Comparison of ENCODE assay signal across 12 cellular contexts in the genomic region with DNA sequence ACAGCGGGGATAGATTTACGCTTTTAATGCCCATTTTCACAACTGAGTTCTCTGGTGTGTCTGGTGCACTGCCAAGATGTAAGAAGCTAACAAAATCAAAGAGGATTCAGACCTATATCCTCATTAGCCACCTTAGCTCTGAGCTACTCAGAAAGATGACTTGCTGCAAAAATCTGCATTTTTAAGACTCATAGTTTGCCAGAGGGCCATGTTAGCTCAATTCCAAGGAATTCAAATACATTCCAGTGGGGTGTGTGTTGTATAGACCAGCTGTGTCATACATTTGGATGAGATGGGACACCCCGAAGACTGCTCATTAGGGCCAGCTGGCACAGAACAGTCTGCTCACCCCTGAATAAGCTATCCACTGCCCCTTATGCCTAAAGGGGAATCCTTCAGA. TPM values are rescaled to one million over a fixed set of nuclear protein-coding genes. Genes with fewer than 3 reads are reported as not detected.
DNase-seq lines count a peak whose midpoint lies in the region; ATAC-seq and TF ChIP-seq lines count a peak whose summit lies in the region.
"Had no signal": no experiment of that assay in that cellular context is flagged by ENCODE, and none has a peak within 500 bp of the region (broad histone marks: within the 10 kb centered on the region; RNA-seq: fewer than 3 reads in every experiment).

No MANE protein-coding gene starts in this region.

- H3K27ac ChIP-seq in transverse colon: peak overlapping the region; percentile 23 to 73 (median 70)
- H3K27ac ChIP-seq: C4-2B had no signal

- peak overlapping the region; percentile 99 for H3K27ac Mint-ChIP-seq in activated T-cell treated with anti-CD3 and anti-CD28 coated beads, Interleukin-2, amount 50 U/mL, for 72 hours
- peak overlapping the region; percentile 74 for H3K27ac Mint-ChIP-seq in activated T-helper 1 cell treated with anti-CD3 and anti-CD28 coated beads, Interleukin-12 subunit alpha, Interleukin-12 subunit beta, Interleukin-2, Interleukin-4 antibody, amounts not matched to agents 30 ng/mL and 10 ng/mL and 1 ng/mL, durations not matched to agents 14 hours and 24 hours and 36 hours

- no peaks in the 10 kb centered on the region for H3K9me3 Mint-ChIP-seq in activated T-cell treated with anti-CD3 and anti-CD28 coated beads, Interleukin-2, amount 50 U/mL, for 72 hours
- no peaks in the 10 kb centered on the region for H3K9me3 Mint-ChIP-seq in activated T-cell treated with anti-CD3 and anti-CD28 coated beads, Interleukin-2, amount 50 U/mL, for 4 hours
- no peaks in the 10 kb centered on the region for H3K9me3 Mint-ChIP-seq in activated T-helper 1 cell treated with anti-CD3 and anti-CD28 coated beads, Interleukin-12 subunit alpha, Interleukin-12 subunit beta, Interleukin-2, Interleukin-4 antibody, amounts not matched to agents 30 ng/mL and 10 ng/mL and 1 ng/mL, durations not matched to agents 14 hours and 24 hours and 36 hours

- ATAC-seq in activated T-cell treated with anti-CD3 and anti-CD28 coated beads, Interleukin-2, amount 50 U/mL, for 72 hours (replicated peaks in 1 of 2): no peak
- no peak for ATAC-seq in activated T-cell treated with anti-CD3 and anti-CD28 coated beads, Interleukin-2, amount 50 U/mL, for 4 hours
- ATAC-seq in HG03097 (IDR thresholded peaks at IDR 0.05; ENCODE audit: low FRiP score, unreplicated experiment): no peak
- ATAC-seq in GM21423 (IDR thresholded peaks at IDR 0.05; ENCODE audit: unreplicated experiment): no peak
- ATAC-seq: HCT116 had no signal

- WGBS in transverse colon (ENCODE audit: low coverage in 1 of 2), 2 donors: 50 to 72% methylated on average over 2 to 3 of the region's 3 CpGs

- no peak for TF ChIP-seq EP300 in transverse colon (IDR thresholded peaks at IDR 0.05; ENCODE audit: low read depth)

- H3K4me3 ChIP-seq in foreskin fibroblast (ENCODE audit: low read depth in 1 of 2, low read length in 2 of 2) (no peak overlapping the region), transverse colon (no peak overlapping the region)
- H3K4me3 ChIP-seq: ascending aorta had no signal

- peaks cover 9 to 61% (median 33%) of the 10 kb centered on the region in 4 donors for H3K4me1 ChIP-seq in transverse colon
- H3K4me1 ChIP-seq: ascending aorta had no signal

- peaks cover 0 to 27% (median 10%) of the 10 kb centered on the region in 4 donors for H3K36me3 ChIP-seq in transverse colon

- intact Hi-C loops in activated T-helper 1 cell treated with anti-CD3 and anti-CD28 coated beads, Interleukin-12 subunit alpha, Interleukin-12 subunit beta, Interleukin-2, Interleukin-4 antibody, amounts not matched to agents 30 ng/mL and 10 ng/mL and 1 ng/mL, durations not matched to agents 14 hours and 24 hours and 36 hours (cut with micrococcal nuclease): no loop called here
- intact Hi-C loops in transverse colon (cut with DNase I; ENCODE audit: low total_unique reads): no loop called here

- H3K4me3 Mint-ChIP-seq in activated T-cell treated with anti-CD3 and anti-CD28 coated beads, Interleukin-2, amount 50 U/mL, for 72 hours: peak overlapping the region in 1 of 2 donors; percentile 15
- H3K4me3 Mint-ChIP-seq in activated T-cell treated with anti-CD3 and anti-CD28 coated beads, Interleukin-2, amount 50 U/mL, for 4 hours: no peak overlapping the region
- no peak overlapping the region for H3K4me3 Mint-ChIP-seq in activated T-helper 1 cell treated with anti-CD3 and anti-CD28 coated beads, Interleukin-12 subunit alpha, Interleukin-12 subunit beta, Interleukin-2, Interleukin-4 antibody, amounts not matched to agents 30 ng/mL and 10 ng/mL and 1 ng/mL, durations not matched to agents 14 hours and 24 hours and 36 hours

- TF ChIP-seq POLR2A in transverse colon (IDR thresholded peaks at IDR 0.05): no peak

- H3K4me1 Mint-ChIP-seq in activated T-cell treated with anti-CD3 and anti-CD28 coated beads, Interleukin-2, amount 50 U/mL, for 72 hours (ENCODE audit: low read depth): peaks cover 93% of the 10 kb centered on the region
- peaks cover 95% of the 10 kb centered on the region for H3K4me1 Mint-ChIP-seq in activated T-cell treated with anti-CD3 and anti-CD28 coated beads, Interleukin-2, amount 50 U/mL, for 4 hours (ENCODE audit: low read depth)
- peaks cover 100% of the 10 kb centered on the region for H3K4me1 Mint-ChIP-seq in activated T-helper 1 cell treated with anti-CD3 and anti-CD28 coated beads, Interleukin-12 subunit alpha, Interleukin-12 subunit beta, Interleukin-2, Interleukin-4 antibody, amounts not matched to agents 30 ng/mL and 10 ng/mL and 1 ng/mL, durations not matched to agents 14 hours and 24 hours and 36 hours (ENCODE audit: low read depth)

- H3K27me3 ChIP-seq in transverse colon: no peaks in the 10 kb centered on the region
- H3K27me3 ChIP-seq: ascending aorta had no signal

- H3K36me3 Mint-ChIP-seq in activated T-cell treated with anti-CD3 and anti-CD28 coated beads, Interleukin-2, amount 50 U/mL, for 72 hours (ENCODE audit: insufficient read depth in 2 of 2): peaks cover 39 to 76% of the 10 kb centered on the region in 2 donors
- peaks cover 94% of the 10 kb centered on the region for H3K36me3 Mint-ChIP-seq in activated T-cell treated with anti-CD3 and anti-CD28 coated beads, Interleukin-2, amount 50 U/mL, for 4 hours (ENCODE audit: insufficient read depth)
- H3K36me3 Mint-ChIP-seq in activated T-helper 1 cell treated with anti-CD3 and anti-CD28 coated beads, Interleukin-12 subunit alpha, Interleukin-12 subunit beta, Interleukin-2, Interleukin-4 antibody, amounts not matched to agents 30 ng/mL and 10 ng/mL and 1 ng/mL, durations not matched to agents 14 hours and 24 hours and 36 hours (ENCODE audit: low read depth): peaks cover 91% of the 10 kb centered on the region

- TF ChIP-seq CTCF in foreskin fibroblast (IDR thresholded peaks at IDR 0.05; ENCODE audit: low read depth, low read length): no peak
- TF ChIP-seq CTCF in transverse colon (IDR thresholded peaks at IDR 0.05): no peak

- DNase-seq in activated T-cell treated with anti-CD3 and anti-CD28 coated beads, Interleukin-2, amount 50 U/mL, for 72 hours: no peak
- DNase-seq in activated T-cell treated with anti-CD3 and anti-CD28 coated beads, Interleukin-2, amount 50 U/mL, for 4 hours: no peak
- DNase-seq in activated T-helper 1 cell treated with anti-CD3 and anti-CD28 coated beads, Interleukin-12 subunit alpha, Interleukin-12 subunit beta, Interleukin-2, Interleukin-4 antibody, amounts not matched to agents 30 ng/mL and 10 ng/mL and 1 ng/mL, durations not matched to agents 14 hours and 24 hours and 36 hours (ENCODE audit: low spot score): no peak
- peak; percentile 79 to 88 for DNase-seq in foreskin fibroblast
- DNase-seq in transverse colon: no peak
- DNase-seq in UCSD-AML1 (lab: John Stamatoyannopoulos, UW; ENCODE audit: unreplicated experiment): no peak
- DNase-seq: NCI-H748 treated with DMSO at 0.1 percent for 48 hours had no signal

- H3K9me3 ChIP-seq in transverse colon: no peaks in the 10 kb centered on the region
- H3K9me3 ChIP-seq: ascending aorta had no signal

- in situ Hi-C loops in transverse colon (cut with MboI; ENCODE audit: low pct_ligation_motif_present in 1 of 4, low pct_unique_long_range_greater_than_20kb in 1 of 4, low sequenced_read_pairs in 3 of 4): no loop called here

- H3K27me3 Mint-ChIP-seq in activated T-cell treated with anti-CD3 and anti-CD28 coated beads, Interleukin-2, amount 50 U/mL, for 72 hours (ENCODE audit: low read depth): no peaks in the 10 kb centered on the region
- H3K27me3 Mint-ChIP-seq in activated T-cell treated with anti-CD3 and anti-CD28 coated beads, Interleukin-2, amount 50 U/mL, for 4 hours (ENCODE audit: low read depth): no peaks in the 10 kb centered on the region
- H3K27me3 Mint-ChIP-seq in activated T-helper 1 cell treated with anti-CD3 and anti-CD28 coated beads, Interleukin-12 subunit alpha, Interleukin-12 subunit beta, Interleukin-2, Interleukin-4 antibody, amounts not matched to agents 30 ng/mL and 10 ng/mL and 1 ng/mL, durations not matched to agents 14 hours and 24 hours and 36 hours (ENCODE audit: insufficient read depth): no peaks in the 10 kb centered on the region

RNA-seq across cellular contexts. Expression of a gene that starts 8.9 kb away (rescaled TPM):
- total RNA-seq in activated T-cell treated with anti-CD3 and anti-CD28 coated beads, Interleukin-2, amount 50 U/mL, for 72 hours: 100 to 1,000 TPM; 134 to 165 TPM
- 100 to 1,000 TPM; 127 to 158 (median 134) TPM for total RNA-seq in activated T-cell treated with anti-CD3 and anti-CD28 coated beads, Interleukin-2, amount 50 U/mL, for 4 hours
- total RNA-seq in activated T-helper 1 cell treated with anti-CD3 and anti-CD28 coated beads, Interleukin-12 subunit alpha, Interleukin-12 subunit beta, Interleukin-2, Interleukin-4 antibody, amounts not matched to agents 30 ng/mL and 10 ng/mL and 1 ng/mL, durations not matched to agents 14 hours and 24 hours and 36 hours: 205 and 206 TPM in 2 replicates
- 10 to 100 TPM; 43.4 to 61.0 (median 50.7) TPM for total RNA-seq in transverse colon

RNA-seq across cellular contexts. Expression of a gene that starts 36.0 kb away (rescaled TPM):
- total RNA-seq in activated T-cell treated with anti-CD3 and anti-CD28 coated beads, Interleukin-2, amount 50 U/mL, for 72 hours: 10 to 100 TPM in 1 of 2 donors, 1 to 10 TPM in 1; 9.0 to 10.6 TPM
- 1 to 10 TPM; 1.2 to 2.3 (median 1.8) TPM for total RNA-seq in activated T-cell treated with anti-CD3 and anti-CD28 coated beads, Interleukin-2, amount 50 U/mL, for 4 hours
- 2.8 and 4.0 TPM in 2 replicates for total RNA-seq in activated T-helper 1 cell treated with anti-CD3 and anti-CD28 coated beads, Interleukin-12 subunit alpha, Interleukin-12 subunit beta, Interleukin-2, Interleukin-4 antibody, amounts not matched to agents 30 ng/mL and 10 ng/mL and 1 ng/mL, durations not matched to agents 14 hours and 24 hours and 36 hours
- total RNA-seq in transverse colon: 1 to 10 TPM in 1 of 4 donors, under 1 TPM in 1, not detected in 2; 0.82 to 2.7 TPM

RNA-seq across cellular contexts. Expression of a gene that starts 51.5 kb away (rescaled TPM):
- 10 to 100 TPM; 44.5 to 50.4 TPM for total RNA-seq in activated T-cell treated with anti-CD3 and anti-CD28 coated beads, Interleukin-2, amount 50 U/mL, for 72 hours
- 10 to 100 TPM; 24.1 to 33.5 (median 31.5) TPM for total RNA-seq in activated T-cell treated with anti-CD3 and anti-CD28 coated beads, Interleukin-2, amount 50 U/mL, for 4 hours
- total RNA-seq in activated T-helper 1 cell treated with anti-CD3 and anti-CD28 coated beads, Interleukin-12 subunit alpha, Interleukin-12 subunit beta, Interleukin-2, Interleukin-4 antibody, amounts not matched to agents 30 ng/mL and 10 ng/mL and 1 ng/mL, durations not matched to agents 14 hours and 24 hours and 36 hours: 32.5 and 37.3 TPM in 2 replicates
- 10 to 100 TPM; 11.2 to 55.6 (median 26.9) TPM for total RNA-seq in transverse colon

RNA-seq across cellular contexts. Expression of a gene that starts 51.6 kb away (rescaled TPM):
- 10 to 100 TPM; 73.3 to 89.4 TPM for total RNA-seq in activated T-cell treated with anti-CD3 and anti-CD28 coated beads, Interleukin-2, amount 50 U/mL, for 72 hours
- 10 to 100 TPM; 10.7 to 12.8 (median 12.6) TPM for total RNA-seq in activated T-cell treated with anti-CD3 and anti-CD28 coated beads, Interleukin-2, amount 50 U/mL, for 4 hours
- 24.0 and 26.6 TPM in 2 replicates for total RNA-seq in activated T-helper 1 cell treated with anti-CD3 and anti-CD28 coated beads, Interleukin-12 subunit alpha, Interleukin-12 subunit beta, Interleukin-2, Interleukin-4 antibody, amounts not matched to agents 30 ng/mL and 10 ng/mL and 1 ng/mL, durations not matched to agents 14 hours and 24 hours and 36 hours
- 100 to 1,000 TPM in 1 of 4 donors, 10 to 100 TPM in 3; 36.2 to 116 (median 81.7) TPM for total RNA-seq in transverse colon

Comparison
In these comparisons a context has a peak if more than half of its experiments do, and no peak if none do; other contexts are left out.
1. DNase-seq: peak in foreskin fibroblast (2 of 2); none in activated T-cell treated with anti-CD3 and anti-CD28 coated beads, Interleukin-2, amount 50 U/mL, for 72 hours (0 of 2), activated T-cell treated with anti-CD3 and anti-CD28 coated beads, Interleukin-2, amount 50 U/mL, for 4 hours (single experiment), activated T-helper 1 cell treated with anti-CD3 and anti-CD28 coated beads, Interleukin-12 subunit alpha, Interleukin-12 subunit beta, Interleukin-2, Interleukin-4 antibody, amounts not matched to agents 30 ng/mL and 10 ng/mL and 1 ng/mL, durations not matched to agents 14 hours and 24 hours and 36 hours (single experiment), transverse colon (single experiment) and UCSD-AML1 (single experiment).